Comparison of ENCODE assay signal across 24 cellular contexts in genomic region chr5:171661146-171661545, GRCh38.
"Had no signal": no experiment of that assay in that cellular context is flagged by ENCODE, and none has a peak within 500 bp of the region (broad histone marks: within the 10 kb centered on the region; RNA-seq: fewer than 3 reads in every experiment).

No MANE protein-coding gene starts in this region.

- DNase-seq: activated CD4-positive, alpha-beta memory T cell treated with anti-CD3 and anti-CD28 coated beads for 36 hours; activated CD4-positive, alpha-beta T cell treated with anti-CD3 and anti-CD28 coated beads, Interleukin-2, amount 10 ng/mL, durations not matched to agents 7 days and 5 days; activated CD4-positive, CD25-positive, alpha-beta regulatory T cell; activated CD8-positive, alpha-beta memory T cell treated with anti-CD3 and anti-CD28 coated beads for 24 hours; activated gamma-delta T cell; activated naive CD4-positive, alpha-beta T cell treated with anti-CD3 and anti-CD28 coated beads for 36 hours; activated T-cell treated with anti-CD3 and anti-CD28 coated beads, Interleukin-2, amount 50 U/mL, for 4 hours; amygdala; MV-4-11; NCI-H1092 treated with DMSO at 0.1 percent for 48 hours; NCI-H1436 treated with DMSO at 0.1 percent for 48 hours; NCI-H187; NCI-H2081 treated with DMSO at 0.1 percent for 48 hours; NCI-H2171; NCI-H2227 treated with DMSO at 0.1 percent for 48 hours; NCI-H446 treated with DMSO at 0.1 percent for 48 hours; NCI-H526; NCI-H774; PC-3; SIG-M5; T-cell had no signal

- ATAC-seq: activated T-cell treated with anti-CD3 and anti-CD28 coated beads, Interleukin-2, amount 50 U/mL, for 4 hours; activated T-helper 17 cell treated with anti-CD3 and anti-CD28 coated beads, Interleukin-2, amount 50 U/mL, for 72 hours; PC-3; T-cell had no signal

- H3K27ac ChIP-seq: KMS-11, VCaP had no signal

- H3K4me2 ChIP-seq: KMS-11 had no signal

- H3K9ac ChIP-seq: KMS-11 had no signal
